Comparison of ENCODE assay signal across 24 cellular contexts in the genomic region with DNA sequence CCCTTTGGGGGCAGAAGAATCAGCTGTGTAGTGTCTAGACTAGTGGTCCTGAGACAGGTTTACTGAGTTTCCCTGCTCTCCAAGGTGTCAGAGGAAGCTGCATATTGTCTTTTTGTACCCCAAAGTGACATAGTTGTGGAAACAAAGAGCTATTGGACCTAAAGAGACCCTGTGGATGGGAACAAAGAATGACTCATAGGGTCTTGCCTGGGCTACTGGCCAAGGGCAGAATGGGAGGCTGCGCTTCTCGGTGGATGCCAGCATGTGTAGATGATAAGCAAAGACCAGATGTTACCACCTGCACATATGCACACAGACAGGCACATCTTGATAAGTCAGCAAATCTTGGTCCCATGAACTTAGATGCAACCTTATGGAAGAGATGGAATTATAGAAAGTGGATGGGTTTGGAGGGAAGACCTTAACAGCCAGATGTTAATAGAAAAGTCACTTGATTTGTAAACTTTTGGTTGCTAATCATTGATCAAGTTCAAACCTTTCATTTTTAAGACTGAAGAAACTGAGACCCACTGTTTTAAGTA.
"Had no signal": no experiment of that assay in that cellular context is flagged by ENCODE, and none has a peak within 500 bp of the region (broad histone marks: within the 10 kb centered on the region; RNA-seq: fewer than 3 reads in every experiment).

No MANE protein-coding gene starts in this region.

- H3K4me3 ChIP-seq: body of pancreas, gastrocnemius medialis, left ventricle myocardium inferior, lung, mucosa of descending colon, spleen, suprapubic skin, tibial artery, upper lobe of right lung had no signal

- ATAC-seq: activated CD4-positive, alpha-beta T cell treated with anti-CD3 and anti-CD28 coated beads for 36 hours; activated CD8-positive, alpha-beta memory T cell treated with anti-CD3 and anti-CD28 coated beads, Interleukin-2, amount 10 ng/mL, durations not matched to agents 7 days and 5 days; activated CD8-positive, alpha-beta T cell treated with anti-CD3 and anti-CD28 coated beads, Interleukin-2, amount 10 ng/mL, durations not matched to agents 7 days and 5 days; activated naive CD4-positive, alpha-beta T cell treated with anti-CD3 and anti-CD28 coated beads, Interleukin-2, amount 50 U/mL, for 72 hours; body of pancreas; gastrocnemius medialis; mucosa of descending colon; right cardiac atrium; upper lobe of right lung had no signal

- H3K9me3 ChIP-seq: body of pancreas, gastrocnemius medialis, mucosa of descending colon, suprapubic skin, upper lobe of right lung had no signal

- DNase-seq: activated CD4-positive, alpha-beta T cell treated with anti-CD3 and anti-CD28 coated beads for 36 hours; activated CD4-positive, CD25-positive, alpha-beta regulatory T cell; activated CD8-positive, alpha-beta memory T cell treated with anti-CD3 and anti-CD28 coated beads, Interleukin-2, amount 10 ng/mL, durations not matched to agents 7 days and 5 days; activated CD8-positive, alpha-beta T cell treated with anti-CD3 and anti-CD28 coated beads, Interleukin-2, amount 10 ng/mL, durations not matched to agents 7 days and 5 days; activated naive CD4-positive, alpha-beta T cell; activated T-cell treated with anti-CD3 and anti-CD28 coated beads, Interleukin-2, amount 50 U/mL, for 48 hours; body of pancreas; effector CD8-positive, alpha-beta T cell; gastrocnemius medialis; glutamatergic neuron; islet precursor cell; left ventricle myocardium inferior; mucosa of descending colon; posterior cingulate gyrus; right cardiac atrium; spleen; stimulated activated naive CD4-positive, alpha-beta T cell; tibial artery; upper lobe of right lung had no signal

- H3K36me3 ChIP-seq: gastrocnemius medialis, left ventricle myocardium inferior, spleen, suprapubic skin, tibial artery, upper lobe of right lung had no signal

- H3K36me3 Mint-ChIP-seq: activated CD8-positive, alpha-beta memory T cell treated with anti-CD3 and anti-CD28 coated beads, Interleukin-2, amount 10 ng/mL, durations not matched to agents 7 days and 5 days had no signal

- H3K4me1 Mint-ChIP-seq: activated CD4-positive, alpha-beta T cell treated with anti-CD3 and anti-CD28 coated beads for 36 hours; activated CD8-positive, alpha-beta memory T cell treated with anti-CD3 and anti-CD28 coated beads, Interleukin-2, amount 10 ng/mL, durations not matched to agents 7 days and 5 days had no signal

- H3K27me3 ChIP-seq: body of pancreas, gastrocnemius medialis, spleen, suprapubic skin, tibial artery, upper lobe of right lung had no signal

- H3K4me1 ChIP-seq: body of pancreas, gastrocnemius medialis, suprapubic skin, tibial artery, upper lobe of right lung had no signal

- H3K27ac Mint-ChIP-seq: activated CD4-positive, alpha-beta T cell treated with anti-CD3 and anti-CD28 coated beads for 36 hours; activated CD8-positive, alpha-beta memory T cell treated with anti-CD3 and anti-CD28 coated beads, Interleukin-2, amount 10 ng/mL, durations not matched to agents 7 days and 5 days; activated CD8-positive, alpha-beta T cell treated with anti-CD3 and anti-CD28 coated beads, Interleukin-2, amount 10 ng/mL, durations not matched to agents 7 days and 5 days; activated naive CD4-positive, alpha-beta T cell treated with anti-CD3 and anti-CD28 coated beads, Interleukin-2, amount 50 U/mL, for 72 hours; nephron; T-helper 2 cell treated with Interferon-gamma antibody and Interleukin-4, amounts not matched to agents 5 μg/mL and 100 μg/mL, for 36 hours had no signal

- H3K4me3 Mint-ChIP-seq: activated CD4-positive, alpha-beta T cell treated with anti-CD3 and anti-CD28 coated beads for 36 hours; activated CD8-positive, alpha-beta memory T cell treated with anti-CD3 and anti-CD28 coated beads, Interleukin-2, amount 10 ng/mL, durations not matched to agents 7 days and 5 days; activated CD8-positive, alpha-beta T cell treated with anti-CD3 and anti-CD28 coated beads, Interleukin-2, amount 10 ng/mL, durations not matched to agents 7 days and 5 days; nephron; T-helper 2 cell treated with Interferon-gamma antibody and Interleukin-4, amounts not matched to agents 5 μg/mL and 100 μg/mL, for 36 hours had no signal

- H3K9me3 Mint-ChIP-seq: T-helper 2 cell treated with Interferon-gamma antibody and Interleukin-4, amounts not matched to agents 5 μg/mL and 100 μg/mL, for 36 hours had no signal

- H3K27ac ChIP-seq: body of pancreas, gastrocnemius medialis, left ventricle myocardium inferior, suprapubic skin, tibial artery, upper lobe of right lung had no signal
